ENCODE assay signal across 8 cellular contexts in genomic region chr1:234977891-234978396, GRCh38.
DNase-seq lines count a peak whose midpoint lies in the region; ATAC-seq and TF ChIP-seq lines count a peak whose summit lies in the region.

No MANE protein-coding gene starts in this region.

- H3K4me3 ChIP-seq in SK-N-SH (ENCODE audit: low read depth in 2 of 2, low read length in 1 of 2), result no peak overlapping the region
- H3K4me3 ChIP-seq in left ventricle myocardium inferior, result peak overlapping the region; percentile 26
- no peak overlapping the region for H3K4me3 ChIP-seq in stomach smooth muscle (ENCODE audit: low read length in 2 of 2)

- CTCF ChIA-PET in SK-N-SH (lab: Yijun Ruan, JAX), result interaction anchor here (1.0 to 2.8 kb wide), 6 partner anchors 10 to 491 kb away, joined by 3 to 18 read pairs (median 4); no protein-coding TSS in a partner anchor

- no peak for DNase-seq in SK-N-SH
- DNase-seq in SHP77 treated with DMSO at 0.1 percent for 48 hours (lab: John Stamatoyannopoulos, UW), result peak; percentile 35
- DNase-seq in left ventricle myocardium inferior, result no peak
- no peak for DNase-seq in mesenteric fat pad (ENCODE audit: low spot score)
- DNase-seq in activated CD4-positive, alpha-beta T cell treated with anti-CD3 and anti-CD28 coated beads for 1 hour, result no peak

- no peak for TF ChIP-seq RAD21 in SK-N-SH (IDR thresholded peaks at IDR 0.05; ENCODE audit: low read length)

- H3K79me2 ChIP-seq in SK-N-SH (ENCODE audit: insufficient read depth), result peaks cover 9% of the 10 kb centered on the region; the same call in 1 of the 2 replicates

- H3F3A ChIP-seq in SK-N-SH (replicated peaks; ENCODE audit: insufficient read depth), result peaks cover 49% of the 10 kb centered on the region

- H3K4me1 ChIP-seq in SK-N-SH (ENCODE audit: control insufficient read depth in 1 of 2, insufficient read depth in 2 of 2, low read depth in 1 of 2, low read length in 1 of 2), result peaks cover 45 to 58% of the 10 kb centered on the region in 2 experiments
- peaks cover 61% of the 10 kb centered on the region for H3K4me1 ChIP-seq in left ventricle myocardium inferior
- peaks cover 60% of the 10 kb centered on the region for H3K4me1 ChIP-seq in stomach smooth muscle (ENCODE audit: control insufficient read depth, insufficient read depth, low read length)

- no peak for ATAC-seq in SK-N-SH treated with all-trans-retinoic acid at 6 μM for 48 hours
- ATAC-seq in GM19463 (IDR thresholded peaks at IDR 0.05; ENCODE audit: unreplicated experiment), result no peak

- WGBS in SK-N-SH (ENCODE audit: low lambda C conversion rate), result 71% methylated on average over 6 of the region's 7 CpGs

- H3K27ac ChIP-seq in SK-N-SH (ENCODE audit: low read depth in 2 of 2, low read length in 1 of 2), result peak overlapping the region; percentile 87 to 98; a peak in 3 of 4 replicates
- H3K27ac ChIP-seq in left ventricle myocardium inferior (replicated peaks), result peak overlapping the region; percentile 89
- H3K27ac ChIP-seq in stomach smooth muscle (ENCODE audit: low read length), result peak overlapping the region; percentile 96

- H3K36me3 ChIP-seq in SK-N-SH (replicated peaks in 1 of 2; ENCODE audit: control insufficient read depth in 1 of 2, insufficient read depth in 2 of 2, low read length in 1 of 2) (no peaks in the 10 kb centered on the region), left ventricle myocardium inferior (no peaks in the 10 kb centered on the region), stomach smooth muscle (ENCODE audit: control insufficient read depth in 2 of 2, insufficient read depth in 2 of 2, low read length in 2 of 2) (no peaks in the 10 kb centered on the region)

- POLR2A ChIA-PET in SK-N-SH (lab: Yijun Ruan, JAX), result interaction anchor here (1.0 kb wide), 1 partner anchor 8 kb away, joined by 3 read pairs; no protein-coding TSS in a partner anchor

- H3K9me3 ChIP-seq in SK-N-SH (no peaks in the 10 kb centered on the region), left ventricle myocardium inferior (replicated peaks) (no peaks in the 10 kb centered on the region), stomach smooth muscle (ENCODE audit: control insufficient read depth in 2 of 2, low read length in 2 of 2) (no peaks in the 10 kb centered on the region)

- intact Hi-C loops in left ventricle myocardium inferior (cut with micrococcal nuclease), result no loop called here

- no peaks in the 10 kb centered on the region for H4K20me1 ChIP-seq in SK-N-SH (ENCODE audit: insufficient read depth)

- no peak overlapping the region for H2AFZ ChIP-seq in SK-N-SH (ENCODE audit: low read depth)

- no peak for TF ChIP-seq EP300 in SK-N-SH (IDR thresholded peaks at IDR 0.05; ENCODE audit: borderline replicate concordance in 1 of 2, low read depth in 1 of 2, low read length in 1 of 2)

- H3K4me2 ChIP-seq in SK-N-SH, result 0 out of 2 replicates have a peak overlapping the region, but pooled peaks have one; percentile 67

- H3K9me2 ChIP-seq in SK-N-SH, result no peaks in the 10 kb centered on the region

- H3K9ac ChIP-seq in SK-N-SH (no peak overlapping the region), stomach smooth muscle (ENCODE audit: low read length in 2 of 2) (peak overlapping the region; percentile 47 to 54)

- H3K27me3 ChIP-seq in SK-N-SH (ENCODE audit: insufficient read depth) (no peaks in the 10 kb centered on the region), left ventricle myocardium inferior (ENCODE audit: low read depth) (no peaks in the 10 kb centered on the region), stomach smooth muscle (ENCODE audit: control insufficient read depth in 1 of 2, insufficient read depth in 2 of 2, low read length in 2 of 2) (no peaks in the 10 kb centered on the region)

- TF ChIP-seq CTCF in SK-N-SH (IDR thresholded peaks at IDR 0.05) (no peak), left ventricle myocardium inferior (IDR thresholded peaks at IDR 0.05; ENCODE audit: borderline replicate concordance) (no peak)

TF ChIP-seq in SK-N-SH, 30 proteins besides CTCF, POLR2A, EP300 and RAD21:
- TF ChIP-seq NFIC (IDR thresholded peaks at IDR 0.05; ENCODE audit: borderline replicate concordance), result peak; percentile 65
- no peak for TF ChIP-seq FOSL2 (IDR thresholded peaks at IDR 0.05; ENCODE audit: borderline replicate concordance, low read depth)
- no peak for TF ChIP-seq RXRA (IDR thresholded peaks at IDR 0.05; ENCODE audit: borderline replicate concordance, low read depth)
- TF ChIP-seq CHD2 (IDR thresholded peaks at IDR 0.05; ENCODE audit: low read length, partially characterized antibody), result no peak

TF ChIP-seq in SK-N-SH treated with all-trans-retinoic acid at 6 μM for 48 hours, 23 proteins besides CTCF, POLR2A, EP300 and RAD21:
- TF ChIP-seq TOX (CRISPR knock-in tag; IDR thresholded peaks at IDR 0.05; ENCODE audit: borderline replicate concordance) (no peak), OSR1 (CRISPR knock-in tag; IDR thresholded peaks at IDR 0.05) (no peak), ZFP30 (CRISPR knock-in tag; IDR thresholded peaks at IDR 0.05) (no peak), ISL1 (CRISPR knock-in tag; IDR thresholded peaks at IDR 0.05) (no peak), PPARA (CRISPR knock-in tag; IDR thresholded peaks at IDR 0.05; ENCODE audit: borderline replicate concordance) (no peak), ZNF70 (CRISPR knock-in tag; IDR thresholded peaks at IDR 0.05) (no peak), ESRRG (CRISPR knock-in tag; IDR thresholded peaks at IDR 0.05) (no peak), BACH2 (CRISPR knock-in tag; IDR thresholded peaks at IDR 0.05; ENCODE audit: borderline replicate concordance) (no peak), CSRNP3 (CRISPR knock-in tag; IDR thresholded peaks at IDR 0.05) (no peak), POU6F1 (CRISPR knock-in tag; IDR thresholded peaks at IDR 0.05; ENCODE audit: borderline replicate concordance, low read depth) (no peak), ZC3H10 (CRISPR knock-in tag; IDR thresholded peaks at IDR 0.05) (no peak), ZNF565 (CRISPR knock-in tag; conservative IDR thresholded peaks at IDR 0.05; ENCODE audit: low read depth) (no peak), TCF4 (CRISPR knock-in tag; IDR thresholded peaks at IDR 0.05; ENCODE audit: borderline replicate concordance) (no peak), SNAI2 (CRISPR knock-in tag; IDR thresholded peaks at IDR 0.05) (no peak), RARB (CRISPR knock-in tag; IDR thresholded peaks at IDR 0.05) (no peak)
- TF ChIP-seq, protein P1, sequence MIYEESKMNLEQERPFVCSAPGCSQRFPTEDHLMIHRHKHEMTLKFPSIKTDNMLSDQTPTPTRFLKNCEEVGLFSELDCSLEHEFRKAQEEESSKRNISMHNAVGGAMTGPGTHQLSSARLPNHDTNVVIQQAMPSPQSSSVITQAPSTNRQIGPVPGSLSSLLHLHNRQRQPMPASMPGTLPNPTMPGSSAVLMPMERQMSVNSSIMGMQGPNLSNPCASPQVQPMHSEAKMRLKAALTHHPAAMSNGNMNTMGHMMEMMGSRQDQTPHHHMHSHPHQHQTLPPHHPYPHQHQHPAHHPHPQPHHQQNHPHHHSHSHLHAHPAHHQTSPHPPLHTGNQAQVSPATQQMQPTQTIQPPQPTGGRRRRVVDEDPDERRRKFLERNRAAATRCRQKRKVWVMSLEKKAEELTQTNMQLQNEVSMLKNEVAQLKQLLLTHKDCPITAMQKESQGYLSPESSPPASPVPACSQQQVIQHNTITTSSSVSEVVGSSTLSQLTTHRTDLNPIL (CRISPR knock-in tag; IDR thresholded peaks at IDR 0.05; ENCODE audit: low read depth), result no peak
- TF ChIP-seq, protein P2, sequence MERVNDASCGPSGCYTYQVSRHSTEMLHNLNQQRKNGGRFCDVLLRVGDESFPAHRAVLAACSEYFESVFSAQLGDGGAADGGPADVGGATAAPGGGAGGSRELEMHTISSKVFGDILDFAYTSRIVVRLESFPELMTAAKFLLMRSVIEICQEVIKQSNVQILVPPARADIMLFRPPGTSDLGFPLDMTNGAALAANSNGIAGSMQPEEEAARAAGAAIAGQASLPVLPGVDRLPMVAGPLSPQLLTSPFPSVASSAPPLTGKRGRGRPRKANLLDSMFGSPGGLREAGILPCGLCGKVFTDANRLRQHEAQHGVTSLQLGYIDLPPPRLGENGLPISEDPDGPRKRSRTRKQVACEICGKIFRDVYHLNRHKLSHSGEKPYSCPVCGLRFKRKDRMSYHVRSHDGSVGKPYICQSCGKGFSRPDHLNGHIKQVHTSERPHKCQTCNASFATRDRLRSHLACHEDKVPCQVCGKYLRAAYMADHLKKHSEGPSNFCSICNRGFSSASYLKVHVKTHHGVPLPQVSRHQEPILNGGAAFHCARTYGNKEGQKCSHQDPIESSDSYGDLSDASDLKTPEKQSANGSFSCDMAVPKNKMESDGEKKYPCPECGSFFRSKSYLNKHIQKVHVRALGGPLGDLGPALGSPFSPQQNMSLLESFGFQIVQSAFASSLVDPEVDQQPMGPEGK (CRISPR knock-in tag; IDR thresholded peaks at IDR 0.05; ENCODE audit: borderline replicate concordance), result no peak
TF ChIP-seq in SK-N-SH treated with all-trans-retinoic acid at 6 μM for 48 hours: peak in this region for 0.
